In genomic region chr1:7975212-7975865, GRCh38 we compare ENCODE assay signal across 8 cellular contexts. TPM values are rescaled to one million over a fixed set of nuclear protein-coding genes. Genes with fewer than 3 reads are reported as not detected.
DNase-seq lines count a peak whose midpoint lies in the region; ATAC-seq and TF ChIP-seq lines count a peak whose summit lies in the region.

No MANE protein-coding gene starts in this region.

- no peak overlapping the region for H3K27ac ChIP-seq in ascending aorta

- TF ChIP-seq CTCF in ascending aorta (IDR thresholded peaks at IDR 0.05), result peak; percentile 85 to 87 (median 85)

- H3K9me3 ChIP-seq in ascending aorta, result no peaks in the 10 kb centered on the region

- H3K4me1 ChIP-seq in ascending aorta, result peaks cover 0 to 10% of the 10 kb centered on the region in 2 donors

- intact Hi-C loops in ascending aorta (cut with DNase I), result loop anchor here (2.0 to 5.0 kb wide), 2 partner anchors 42 to 373 kb away; no protein-coding TSS in a partner anchor
- intact Hi-C loops in sciatic nerve (cut with DNase I), result loop anchor here (10.0 kb wide), 1 partner anchor 339 kb away; the partner anchor contains the start of gene SLC45A1

- ATAC-seq in sciatic nerve, result peak; percentile 93
- no peak for ATAC-seq in GM19455 (IDR thresholded peaks at IDR 0.05; ENCODE audit: unreplicated experiment)

- DNase-seq in DMS79 treated with DMSO at 0.1 percent for 48 hours (lab: John Stamatoyannopoulos, UW) (peak; percentile 47), HuH-7.5 (ENCODE audit: low spot score) (peak; percentile 67), ascending aorta (ENCODE audit: low spot score in 2 of 2) (peak in 1 of 2 donors; percentile 78), hepatic stellate cell (ENCODE audit: low spot score) (peak; percentile 81), sciatic nerve (ENCODE audit: low spot score) (peak; percentile 79), GOT3 (lab: John Stamatoyannopoulos, UW) (no peak)

- peaks cover 48 to 62% of the 10 kb centered on the region in 2 donors for H3K36me3 ChIP-seq in ascending aorta

- H3K4me3 ChIP-seq in ascending aorta, result no peak overlapping the region

- H3K27me3 ChIP-seq in ascending aorta, result no peaks in the 10 kb centered on the region

TF ChIP-seq in PFSK-1, 5 proteins besides CTCF, POLR2A, EP300 and RAD21:
- TF ChIP-seq FOXP2 (optimal IDR thresholded peaks at IDR 0.05; ENCODE audit: borderline replicate concordance, extremely low read depth, extremely low read length, insufficient read depth) (peak; percentile 33), POLR2AphosphoS5 (IDR thresholded peaks at IDR 0.05; ENCODE audit: low read depth, low read length) (no peak), TAF1 (IDR thresholded peaks at IDR 0.05; ENCODE audit: borderline replicate concordance, insufficient read depth, low read length) (no peak), SIN3A (IDR thresholded peaks at IDR 0.05; ENCODE audit: borderline replicate concordance, insufficient read depth, low read length) (no peak), REST (IDR thresholded peaks at IDR 0.05; ENCODE audit: insufficient read depth in 1 of 2, low read depth in 2 of 2, low read length in 2 of 2) (no peak)

RNA-seq across cellular contexts. Expression of gene PARK7, which starts 13.8 kb away (rescaled TPM):
- polyA plus RNA-seq in PFSK-1 (2012; ENCODE audit: insufficient read length, low read depth), result 230 TPM
- 103 TPM for total RNA-seq in ascending aorta
- total RNA-seq in sciatic nerve, result 249 TPM

RNA-seq across cellular contexts. Expression of gene TNFRSF9, which starts 34.7 kb away (rescaled TPM):
- polyA plus RNA-seq in PFSK-1 (2012; ENCODE audit: insufficient read length, low read depth), result 7.9 TPM
- total RNA-seq in ascending aorta, result not detected
- total RNA-seq in sciatic nerve, result 0.27 TPM

RNA-seq across cellular contexts. Expression of gene ERRFI1, which starts 50.8 kb away (rescaled TPM):
- 94.4 TPM for polyA plus RNA-seq in PFSK-1 (2012; ENCODE audit: insufficient read length, low read depth)
- 59.7 TPM for total RNA-seq in ascending aorta
- 33.7 TPM for total RNA-seq in sciatic nerve
